Comparison of ENCODE assay signal across 10 cellular contexts in genomic region chr14:73492661-73493060, GRCh38. TPM values are rescaled to one million over a fixed set of nuclear protein-coding genes. Genes with fewer than 3 reads are reported as not detected.
DNase-seq lines count a peak whose midpoint lies in the region; ATAC-seq and TF ChIP-seq lines count a peak whose summit lies in the region.
"Had no signal": no experiment of that assay in that cellular context is flagged by ENCODE, and none has a peak within 500 bp of the region (broad histone marks: within the 10 kb centered on the region; RNA-seq: fewer than 3 reads in every experiment).

No MANE protein-coding gene starts in this region.

- no peak for DNase-seq in CD8-positive, alpha-beta T cell
- no peak for DNase-seq in activated gamma-delta T cell treated with Interleukin-2 at 50 U/mL for 16 hours
- no peak for DNase-seq in cortex of kidney (lab: John Stamatoyannopoulos, UW)
- no peak for DNase-seq in left lung
- DNase-seq: stimulated activated CD4-positive, alpha-beta T cell treated with anti-CD3 and anti-CD28 coated beads, Interleukin-12 subunit alpha, Interleukin-12 subunit beta, amount 100 ng/mL, for 4 hours; thyroid gland had no signal

- POLR2A ChIA-PET in CD8-positive, alpha-beta T cell (lab: Charles Lee) = interaction anchor here (0.7 to 2.5 kb wide), 2 partner anchors 113 to 120 kb away, joined by 6 to 14 read pairs; partner anchors contain the start of gene ACOT6

- H3K27ac ChIP-seq in CD8-positive, alpha-beta T cell (ENCODE audit: low read depth, low read length) = no peak overlapping the region
- H3K27ac ChIP-seq in HUES6 (ENCODE audit: low read depth, low read length) (no peak overlapping the region), neural cell (ENCODE audit: low read length) (no peak overlapping the region), left lung (no peak overlapping the region)
- H3K27ac ChIP-seq: HL-60, thyroid gland had no signal

- H3K79me2 ChIP-seq in neural cell (replicated peaks; ENCODE audit: insufficient read depth, low read length) = peaks cover 16% of the 10 kb centered on the region

- intact Hi-C loops in CD8-positive, alpha-beta T cell (cut with DNase I, micrococcal nuclease) = loop anchor here in 1 of 2 experiments (5.0 to 10.0 kb wide), 2 partner anchors 75 to 592 kb away; partner anchors contain the start of genes ACOT2, ALDH6A1 and LIN52
- intact Hi-C loops in left lung (cut with DNase I) = no loop called here

- no peaks in the 10 kb centered on the region for H3K27me3 ChIP-seq in CD8-positive, alpha-beta T cell (ENCODE audit: insufficient read depth, low read length)
- peaks cover 4% of the 10 kb centered on the region; the same call in 1 of the 2 replicates for H3K27me3 ChIP-seq in HUES6 (ENCODE audit: control insufficient read depth, insufficient read depth, low read length)
- H3K27me3 ChIP-seq in neural cell (ENCODE audit: insufficient read depth, low read depth, low read length) = no peaks in the 10 kb centered on the region
- H3K27me3 ChIP-seq in left lung = no peaks in the 10 kb centered on the region
- H3K27me3 ChIP-seq: thyroid gland had no signal

- CTCF ChIA-PET in CD8-positive, alpha-beta T cell (lab: Charles Lee) = no interaction called here

- no peaks in the 10 kb centered on the region for H3K9me3 Mint-ChIP-seq in CD8-positive, alpha-beta T cell
- H3K9me3 Mint-ChIP-seq in brain = peaks cover 5 to 23% (median 10%) of the 10 kb centered on the region in 5 experiments

- H4K20me1 ChIP-seq in neural cell (ENCODE audit: insufficient read depth) = no peaks in the 10 kb centered on the region

- H3K4me2 ChIP-seq in neural cell (ENCODE audit: low read length) = no peak overlapping the region

- H2AFZ ChIP-seq in neural cell (ENCODE audit: low read depth, low read length) = no peak overlapping the region

- no peaks in the 10 kb centered on the region for H3F3A ChIP-seq in neural cell (ENCODE audit: insufficient read depth, low read length, poor library complexity, severe bottlenecking)

- H3K9ac ChIP-seq in HUES6 (ENCODE audit: low read length) (no peak overlapping the region), neural cell (ENCODE audit: low read length) (no peak overlapping the region)

- H3K4me3 Mint-ChIP-seq in CD8-positive, alpha-beta T cell = peak overlapping the region; percentile 82
- H3K4me3 Mint-ChIP-seq in brain = peak overlapping the region; percentile 64 to 86 (median 85)

- TF ChIP-seq CTCF in CD8-positive, alpha-beta T cell (IDR thresholded peaks at IDR 0.05) = no peak
- no peak for TF ChIP-seq CTCF in brain (conservative IDR thresholded peaks at IDR 0.05)
- TF ChIP-seq CTCF in neural cell (IDR thresholded peaks at IDR 0.05; ENCODE audit: poor library complexity, severe bottlenecking) = no peak
- TF ChIP-seq CTCF in left lung (IDR thresholded peaks at IDR 0.05) = no peak

- no peaks in the 10 kb centered on the region for H3K9me2 ChIP-seq in neural cell (ENCODE audit: insufficient read depth, low read length)

- H3K4me3 ChIP-seq in CD8-positive, alpha-beta T cell (ENCODE audit: low read depth, low read length) = peak overlapping the region; percentile 68
- H3K4me3 ChIP-seq in HUES6 (ENCODE audit: low read depth, low read length) (peak overlapping the region; percentile 83), neural cell (ENCODE audit: low read length) (peak overlapping the region; percentile 92), left lung (no peak overlapping the region)

- H3K27me3 Mint-ChIP-seq in CD8-positive, alpha-beta T cell (ENCODE audit: low read depth) = no peaks in the 10 kb centered on the region
- peaks cover 3% of the 10 kb centered on the region for H3K27me3 Mint-ChIP-seq in brain

- H3K9me3 ChIP-seq in CD8-positive, alpha-beta T cell (ENCODE audit: low read length) = no peaks in the 10 kb centered on the region
- no peaks in the 10 kb centered on the region for H3K9me3 ChIP-seq in HUES6 (ENCODE audit: control insufficient read depth, insufficient read depth, low read depth, low read length)
- peaks cover 12% of the 10 kb centered on the region for H3K9me3 ChIP-seq in neural cell (ENCODE audit: low read length)
- H3K9me3 ChIP-seq in left lung = no peaks in the 10 kb centered on the region
- H3K9me3 ChIP-seq: thyroid gland had no signal

- peaks cover 37% of the 10 kb centered on the region for H3K4me1 ChIP-seq in CD8-positive, alpha-beta T cell (ENCODE audit: insufficient read depth, low read length)
- H3K4me1 ChIP-seq in HUES6 (ENCODE audit: control insufficient read depth, insufficient read depth, low read length) = peaks cover 13% of the 10 kb centered on the region
- peaks cover 11 to 37% of the 10 kb centered on the region in 2 donors for H3K4me1 ChIP-seq in left lung

- no peak for TF ChIP-seq EP300 in neural cell (conservative IDR thresholded peaks at IDR 0.05; ENCODE audit: poor library complexity, severe bottlenecking)

- H3K4me1 Mint-ChIP-seq in CD8-positive, alpha-beta T cell (ENCODE audit: low read depth) = peaks cover 55% of the 10 kb centered on the region
- H3K4me1 Mint-ChIP-seq in brain = peaks cover 62% of the 10 kb centered on the region

- TF ChIP-seq RAD21 in neural cell (conservative IDR thresholded peaks at IDR 0.05) = no peak

- H3K36me3 ChIP-seq in CD8-positive, alpha-beta T cell (ENCODE audit: insufficient read depth, low read length) = peaks cover 6% of the 10 kb centered on the region
- H3K36me3 ChIP-seq in HUES6 (ENCODE audit: control insufficient read depth, insufficient read depth, low read length) (peaks cover 15% of the 10 kb centered on the region), neural cell (ENCODE audit: insufficient read depth, low read length) (peaks cover 15% of the 10 kb centered on the region), left lung (peaks cover 0 to 7% of the 10 kb centered on the region in 2 donors)
- H3K36me3 ChIP-seq: thyroid gland had no signal

- H3K27ac Mint-ChIP-seq in CD8-positive, alpha-beta T cell = no peak overlapping the region
- H3K27ac Mint-ChIP-seq in brain = no peak overlapping the region

- peaks cover 42% of the 10 kb centered on the region for H3K36me3 Mint-ChIP-seq in CD8-positive, alpha-beta T cell
- peaks cover 56% of the 10 kb centered on the region for H3K36me3 Mint-ChIP-seq in brain

- no peak for ATAC-seq in CD8-positive, alpha-beta T cell
- no peak for ATAC-seq in left lung

TF ChIP-seq in neural cell, 6 proteins besides CTCF, POLR2A, EP300 and RAD21:
- no peak for TF ChIP-seq REST (IDR thresholded peaks at IDR 0.05; ENCODE audit: borderline replicate concordance)
- no peak for TF ChIP-seq SMC3 (conservative IDR thresholded peaks at IDR 0.05; ENCODE audit: poor library complexity)
- TF ChIP-seq POLR2AphosphoS5 (IDR thresholded peaks at IDR 0.05) = no peak
- TF ChIP-seq EZH2 (IDR thresholded peaks at IDR 0.05; ENCODE audit: borderline replicate concordance, insufficient read depth, low read length, poor library complexity, severe bottlenecking) = no peak
- TF ChIP-seq MXI1 (conservative IDR thresholded peaks at IDR 0.05; ENCODE audit: poor library complexity, severe bottlenecking) = no peak
- no peak for TF ChIP-seq TAF1 (IDR thresholded peaks at IDR 0.05; ENCODE audit: low read depth)
TF ChIP-seq in neural cell: peak in this region for 0.

RNA-seq across cellular contexts. Expression of gene RIOX1, which starts 1.9 kb away (rescaled TPM):
- 10 to 100 TPM; 24.7 to 25.5 TPM for total RNA-seq in CD8-positive, alpha-beta T cell
- polyA plus RNA-seq in brain (ENCODE audit: insufficient read depth, low read depth, low replicate concordance) (8.4 TPM), neural cell (13.8 and 22.0 TPM in 2 replicates)
- polyA minus RNA-seq in neural cell = 31.6 and 37.5 TPM in 2 replicates
- total RNA-seq in left lung = 10 to 100 TPM; 11.9 to 14.7 TPM

RNA-seq across cellular contexts. Expression of gene NUMB, which starts 34.3 kb away (rescaled TPM):
- total RNA-seq in CD8-positive, alpha-beta T cell = 10 to 100 TPM; 21.8 to 22.0 TPM
- polyA plus RNA-seq in brain (ENCODE audit: insufficient read depth, low read depth, low replicate concordance) = 16.8 TPM
- 11.5 and 12.7 TPM in 2 replicates for polyA plus RNA-seq in neural cell
- 33.4 and 33.9 TPM in 2 replicates for polyA minus RNA-seq in neural cell
- 100 to 1,000 TPM in 1 of 2 donors, 10 to 100 TPM in 1; 95.1 to 121 TPM for total RNA-seq in left lung

RNA-seq across cellular contexts. Expression of gene ACOT1, which starts 44.3 kb away (rescaled TPM):
- total RNA-seq in CD8-positive, alpha-beta T cell = 1 to 10 TPM; 2.0 to 2.3 TPM
- polyA plus RNA-seq in brain (ENCODE audit: insufficient read depth, low read depth, low replicate concordance) (7.7 TPM), neural cell (0.37 and 0.74 TPM in 2 replicates)
- 0.58 and 0.97 TPM in 2 replicates for polyA minus RNA-seq in neural cell
- total RNA-seq in left lung = 10 to 100 TPM; 11.5 to 13.6 TPM

Comparison
In these comparisons a context has a peak if more than half of its experiments do, and no peak if none do; other contexts are left out.
1. H3K4me3 ChIP-seq: peak in CD8-positive, alpha-beta T cell (single experiment), HUES6 (single experiment) and neural cell (single experiment); none in left lung (0 of 2).
2. RNA of gene NUMB, which starts 34.3 kb away (total RNA-seq): 95.1 to 121 TPM in left lung; 21.8 to 22.0 TPM in CD8-positive, alpha-beta T cell; every median in the first group is over 4 times any median in the second.